Comparison of ENCODE assay signal across 16 cellular contexts in the genomic region with DNA sequence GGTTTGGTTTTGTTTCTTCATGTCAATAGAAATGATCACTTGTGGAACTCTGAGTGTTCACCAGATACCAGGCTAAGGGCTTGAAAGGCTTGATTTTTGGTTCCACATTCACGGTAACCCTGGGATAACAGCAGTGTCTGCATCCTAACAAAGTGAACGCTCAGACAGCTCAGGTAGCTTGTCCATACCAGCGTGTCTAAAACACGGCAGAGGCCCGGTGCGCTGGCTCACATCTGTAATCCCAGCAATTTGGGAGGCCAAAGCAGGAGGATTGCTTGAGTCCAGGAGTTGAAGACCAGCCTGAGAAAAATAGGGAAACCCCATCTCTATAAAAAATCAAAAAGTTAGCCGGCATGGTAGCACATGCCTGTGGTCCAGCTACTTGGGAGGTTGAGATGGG. TPM values are rescaled to one million over a fixed set of nuclear protein-coding genes. Genes with fewer than 3 reads are reported as not detected.
DNase-seq lines count a peak whose midpoint lies in the region; ATAC-seq and TF ChIP-seq lines count a peak whose summit lies in the region.
"Had no signal": no experiment of that assay in that cellular context is flagged by ENCODE, and none has a peak within 500 bp of the region (broad histone marks: within the 10 kb centered on the region; RNA-seq: fewer than 3 reads in every experiment).

No MANE protein-coding gene starts in this region.

- no peak for TF ChIP-seq CTCF in VCaP (conservative IDR thresholded peaks at IDR 0.05)
- no peak for TF ChIP-seq CTCF in left ventricle myocardium inferior (IDR thresholded peaks at IDR 0.05; ENCODE audit: borderline replicate concordance)
- no peak for TF ChIP-seq CTCF in sigmoid colon (IDR thresholded peaks at IDR 0.05)
- no peak for TF ChIP-seq CTCF in GM23338 (conservative IDR thresholded peaks at IDR 0.05; ENCODE audit: low read depth in 2 of 2)
- TF ChIP-seq CTCF in uterus (IDR thresholded peaks at IDR 0.05) = no peak

- ATAC-seq in GM23338 = no peak
- ATAC-seq: HCT116, K562 had no signal

- no peak overlapping the region for H3K4me3 ChIP-seq in BLaER1 treated with 17β-estradiol and CSF1 and Interleukin-3, amounts not matched to agents 10 nM and 100 nM
- no peak overlapping the region for H3K4me3 ChIP-seq in left ventricle myocardium inferior
- no peak overlapping the region for H3K4me3 ChIP-seq in sigmoid colon
- no peak overlapping the region for H3K4me3 ChIP-seq in GM23338
- H3K4me3 ChIP-seq in uterus = no peak overlapping the region
- H3K4me3 ChIP-seq: K562 had no signal

- H2AFZ ChIP-seq in GM23338 = no peak overlapping the region

- H3K4me1 ChIP-seq in BLaER1 treated with 17β-estradiol and CSF1 and Interleukin-3, amounts not matched to agents 10 nM and 100 nM = peaks cover 33 to 61% (median 57%) of the 10 kb centered on the region in 10 experiments
- peaks cover 56% of the 10 kb centered on the region for H3K4me1 ChIP-seq in left ventricle myocardium inferior
- peaks cover 0 to 49% (median 38%) of the 10 kb centered on the region in 4 donors for H3K4me1 ChIP-seq in sigmoid colon
- peaks cover 9% of the 10 kb centered on the region for H3K4me1 ChIP-seq in GM23338 (ENCODE audit: insufficient read depth)
- H3K4me1 ChIP-seq in uterus = peaks cover 0 to 4% of the 10 kb centered on the region in 2 donors

- intact Hi-C loops in left ventricle myocardium inferior (cut with micrococcal nuclease) (no loop called here), sigmoid colon (cut with DNase I) (loop anchor here (2.0 kb wide), 1 partner anchor 44 kb away; no protein-coding TSS in a partner anchor), uterus (cut with DNase I; ENCODE audit: low total_unique reads) (no loop called here)

- H3K27ac ChIP-seq in BLaER1 treated with 17β-estradiol and CSF1 and Interleukin-3, amounts not matched to agents 10 nM and 100 nM = peak overlapping the region in 2 of 11 experiments; percentile 6 to 21; a peak in 1 of 22 replicates
- H3K27ac ChIP-seq in VCaP (peak overlapping the region; percentile 78; the same call in 1 of the 2 replicates), left ventricle myocardium inferior (replicated peaks) (peak overlapping the region; percentile 88), sigmoid colon (peak overlapping the region; percentile 78 to 91 (median 85)), GM23338 (ENCODE audit: low read depth) (no peak overlapping the region), uterus (peak overlapping the region in 1 of 2 donors; percentile 76)
- H3K27ac ChIP-seq: RWPE1 had no signal

- no peaks in the 10 kb centered on the region for H3K79me2 ChIP-seq in GM23338 (replicated peaks; ENCODE audit: insufficient read depth)

- H3K27me3 ChIP-seq in BLaER1 treated with 17β-estradiol and CSF1 and Interleukin-3, amounts not matched to agents 10 nM and 100 nM = no peaks in the 10 kb centered on the region; a peak in 1 of 22 replicates
- H3K27me3 ChIP-seq in left ventricle myocardium inferior (ENCODE audit: low read depth) = no peaks in the 10 kb centered on the region
- no peaks in the 10 kb centered on the region for H3K27me3 ChIP-seq in sigmoid colon
- no peaks in the 10 kb centered on the region for H3K27me3 ChIP-seq in GM23338 (ENCODE audit: insufficient read depth)
- H3K27me3 ChIP-seq in uterus = no peaks in the 10 kb centered on the region
- H3K27me3 ChIP-seq: BE2C had no signal

- H3K36me3 ChIP-seq in BLaER1 treated with 17β-estradiol and CSF1 and Interleukin-3, amounts not matched to agents 10 nM and 100 nM = no peaks in the 10 kb centered on the region
- no peaks in the 10 kb centered on the region for H3K36me3 ChIP-seq in left ventricle myocardium inferior
- no peaks in the 10 kb centered on the region for H3K36me3 ChIP-seq in sigmoid colon
- no peaks in the 10 kb centered on the region for H3K36me3 ChIP-seq in GM23338 (ENCODE audit: insufficient read depth)
- no peaks in the 10 kb centered on the region for H3K36me3 ChIP-seq in uterus
- H3K36me3 ChIP-seq: BE2C had no signal

- H3K4me2 ChIP-seq in BLaER1 treated with 17β-estradiol and CSF1 and Interleukin-3, amounts not matched to agents 10 nM and 100 nM = peak overlapping the region in 9 of 11 experiments; percentile 21 to 95 (median 89); a peak in 18 of 22 replicates
- H3K4me2 ChIP-seq in GM23338 = no peak overlapping the region

- no peak for TF ChIP-seq EP300 in sigmoid colon (IDR thresholded peaks at IDR 0.05)

- no peak for TF ChIP-seq POLR2A in sigmoid colon (IDR thresholded peaks at IDR 0.05)
- no peak for TF ChIP-seq POLR2A in uterus (IDR thresholded peaks at IDR 0.05)

- H3K27me3 Mint-ChIP-seq in GM23338 (ENCODE audit: insufficient read depth, low read depth, poor library complexity) = peaks cover 11% of the 10 kb centered on the region

- no peak overlapping the region for H3K27ac Mint-ChIP-seq in GM23338

- H3F3A ChIP-seq in GM23338 (replicated peaks; ENCODE audit: low read depth) = no peaks in the 10 kb centered on the region

- H3K9ac ChIP-seq in BLaER1 treated with 17β-estradiol and CSF1 and Interleukin-3, amounts not matched to agents 10 nM and 100 nM = peak overlapping the region in 3 of 11 experiments; percentile 8 to 50 (median 35); a peak in 4 of 22 replicates

- peaks cover 6% of the 10 kb centered on the region; the same call in 1 of the 2 replicates for H3K9me2 ChIP-seq in GM23338 (ENCODE audit: insufficient read depth)

- H3K9me3 ChIP-seq in BLaER1 treated with 17β-estradiol and CSF1 and Interleukin-3, amounts not matched to agents 10 nM and 100 nM (replicated peaks in 1 of 11) = peaks cover 0 to 10% (median under 1%) of the 10 kb centered on the region in 11 experiments; a peak in 4 of 22 replicates
- H3K9me3 ChIP-seq in left ventricle myocardium inferior (replicated peaks) (peaks cover 4% of the 10 kb centered on the region), sigmoid colon (no peaks in the 10 kb centered on the region), uterus (no peaks in the 10 kb centered on the region)
- H3K9me3 ChIP-seq: BE2C had no signal

- 91 to 95% methylated on average over 7 of the region's 7 CpGs for WGBS in sigmoid colon, 2 donors

- peaks cover 19% of the 10 kb centered on the region for H3K4me1 Mint-ChIP-seq in GM23338

- H4K20me1 ChIP-seq in BLaER1 treated with 17β-estradiol and CSF1 and Interleukin-3, amounts not matched to agents 10 nM and 100 nM = peaks cover 0 to 10% (median 0%) of the 10 kb centered on the region in 11 experiments; a peak in 1 of 22 replicates
- no peaks in the 10 kb centered on the region for H4K20me1 ChIP-seq in GM23338 (replicated peaks; ENCODE audit: insufficient read depth)

- no peak overlapping the region for H3K4me3 Mint-ChIP-seq in GM23338

- peaks cover 4% of the 10 kb centered on the region; the same call in 2 of the 3 replicates for H3K9me3 Mint-ChIP-seq in GM23338

- H3K36me3 Mint-ChIP-seq in GM23338 (ENCODE audit: low read depth) = no peaks in the 10 kb centered on the region

- DNase-seq in left ventricle myocardium inferior = no peak
- DNase-seq in sigmoid colon = peak; percentile 32
- no peak for DNase-seq in RPMI8226
- no peak for DNase-seq in COLO829 (ENCODE audit: low spot score)
- DNase-seq in GM23338 (ENCODE audit: low spot score) = no peak
- DNase-seq in uterus = no peak
- DNase-seq: BE2C, NCI-H1436 treated with DMSO at 0.1 percent for 48 hours, NCI-H2081, NCI-H526 had no signal

TF ChIP-seq in GM23338, 12 proteins besides CTCF, POLR2A, EP300 and RAD21:
- TF ChIP-seq ZNF331 (CRISPR knock-in tag; IDR thresholded peaks at IDR 0.05; ENCODE audit: low read depth) (no peak), CREB1 (CRISPR knock-in tag; IDR thresholded peaks at IDR 0.05; ENCODE audit: low read depth) (no peak)
- TF ChIP-seq, protein P1, sequence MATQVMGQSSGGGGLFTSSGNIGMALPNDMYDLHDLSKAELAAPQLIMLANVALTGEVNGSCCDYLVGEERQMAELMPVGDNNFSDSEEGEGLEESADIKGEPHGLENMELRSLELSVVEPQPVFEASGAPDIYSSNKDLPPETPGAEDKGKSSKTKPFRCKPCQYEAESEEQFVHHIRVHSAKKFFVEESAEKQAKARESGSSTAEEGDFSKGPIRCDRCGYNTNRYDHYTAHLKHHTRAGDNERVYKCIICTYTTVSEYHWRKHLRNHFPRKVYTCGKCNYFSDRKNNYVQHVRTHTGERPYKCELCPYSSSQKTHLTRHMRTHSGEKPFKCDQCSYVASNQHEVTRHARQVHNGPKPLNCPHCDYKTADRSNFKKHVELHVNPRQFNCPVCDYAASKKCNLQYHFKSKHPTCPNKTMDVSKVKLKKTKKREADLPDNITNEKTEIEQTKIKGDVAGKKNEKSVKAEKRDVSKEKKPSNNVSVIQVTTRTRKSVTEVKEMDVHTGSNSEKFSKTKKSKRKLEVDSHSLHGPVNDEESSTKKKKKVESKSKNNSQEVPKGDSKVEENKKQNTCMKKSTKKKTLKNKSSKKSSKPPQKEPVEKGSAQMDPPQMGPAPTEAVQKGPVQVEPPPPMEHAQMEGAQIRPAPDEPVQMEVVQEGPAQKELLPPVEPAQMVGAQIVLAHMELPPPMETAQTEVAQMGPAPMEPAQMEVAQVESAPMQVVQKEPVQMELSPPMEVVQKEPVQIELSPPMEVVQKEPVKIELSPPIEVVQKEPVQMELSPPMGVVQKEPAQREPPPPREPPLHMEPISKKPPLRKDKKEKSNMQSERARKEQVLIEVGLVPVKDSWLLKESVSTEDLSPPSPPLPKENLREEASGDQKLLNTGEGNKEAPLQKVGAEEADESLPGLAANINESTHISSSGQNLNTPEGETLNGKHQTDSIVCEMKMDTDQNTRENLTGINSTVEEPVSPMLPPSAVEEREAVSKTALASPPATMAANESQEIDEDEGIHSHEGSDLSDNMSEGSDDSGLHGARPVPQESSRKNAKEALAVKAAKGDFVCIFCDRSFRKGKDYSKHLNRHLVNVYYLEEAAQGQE (IDR thresholded peaks at IDR 0.05; ENCODE audit: unreplicated experiment) = no peak
- TF ChIP-seq, protein P2, sequence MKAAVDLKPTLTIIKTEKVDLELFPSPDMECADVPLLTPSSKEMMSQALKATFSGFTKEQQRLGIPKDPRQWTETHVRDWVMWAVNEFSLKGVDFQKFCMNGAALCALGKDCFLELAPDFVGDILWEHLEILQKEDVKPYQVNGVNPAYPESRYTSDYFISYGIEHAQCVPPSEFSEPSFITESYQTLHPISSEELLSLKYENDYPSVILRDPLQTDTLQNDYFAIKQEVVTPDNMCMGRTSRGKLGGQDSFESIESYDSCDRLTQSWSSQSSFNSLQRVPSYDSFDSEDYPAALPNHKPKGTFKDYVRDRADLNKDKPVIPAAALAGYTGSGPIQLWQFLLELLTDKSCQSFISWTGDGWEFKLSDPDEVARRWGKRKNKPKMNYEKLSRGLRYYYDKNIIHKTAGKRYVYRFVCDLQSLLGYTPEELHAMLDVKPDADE (IDR thresholded peaks at IDR 0.05) = no peak
TF ChIP-seq in GM23338: peak in this region for 0.

RNA-seq across cellular contexts. Expression of gene HTRA3, which starts 49.0 kb away (rescaled TPM):
- total RNA-seq in left ventricle myocardium inferior (119 TPM), sigmoid colon (10 to 100 TPM; 14.5 to 49.6 (median 32.1) TPM), uterus (10 to 100 TPM; 22.8 to 65.3 (median 29.5) TPM)
- polyA plus RNA-seq in sigmoid colon (1 to 10 TPM; 1.2 to 5.0 (median 3.6) TPM), GM23338 (2016; fragmentation: Nextera tagmentation; extraction: Ambion mirVana) (1.3 and 1.4 TPM in 2 replicates)
- 1.8 and 3.6 TPM in 2 replicates for total RNA-seq in GM23338 (2014; rRNA removed; shearing (Covaris generic))
- total RNA-seq: K562, SK-MEL-5 had no signal
